In the genomic region with DNA sequence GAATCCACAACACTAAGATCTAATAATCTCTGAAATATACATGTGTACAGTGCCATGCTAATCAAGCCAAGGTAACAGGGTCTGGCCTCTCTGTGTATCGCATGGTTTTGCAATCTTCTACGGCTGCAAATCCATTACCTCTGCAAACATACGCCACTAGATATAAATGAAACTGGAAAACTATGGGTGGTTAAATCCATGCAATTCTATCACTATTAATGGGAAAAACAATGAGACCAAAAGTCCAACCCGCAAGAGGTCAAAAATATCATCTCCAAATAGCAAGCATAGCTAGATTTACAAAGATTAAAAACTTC, we compare ENCODE assay signal across 25 cellular contexts. TPM values are rescaled to one million over a fixed set of nuclear protein-coding genes. Genes with fewer than 3 reads are reported as not detected.
DNase-seq lines count a peak whose midpoint lies in the region; ATAC-seq, FAIRE-seq and TF ChIP-seq lines count a peak whose summit lies in the region.
"Had no signal": no experiment of that assay in that cellular context is flagged by ENCODE, and none has a peak within 500 bp of the region (broad histone marks: within the 10 kb centered on the region; RNA-seq: fewer than 3 reads in every experiment).

No MANE protein-coding gene starts in this region.

- DNase-seq in mammary epithelial cell = no peak
- no peak for DNase-seq in breast epithelium (ENCODE audit: low spot score in 2 of 2)
- DNase-seq in cerebellar cortex (ENCODE audit: low spot score) = peak; percentile 21
- DNase-seq in mesenchymal stem cell = no peak
- no peak for DNase-seq in type B pancreatic cell (ENCODE audit: extremely low spot score, unreplicated experiment)
- DNase-seq in H54 (ENCODE audit: insufficient read length, low spot score) = no peak
- DNase-seq in GOT3 (lab: John Stamatoyannopoulos, UW) = no peak
- DNase-seq: activated CD4-positive, alpha-beta T cell treated with anti-CD3 and anti-CD28 coated beads, Interleukin-2, amount 50 U/mL, for 1 hour; activated CD8-positive, alpha-beta memory T cell treated with anti-CD3 and anti-CD28 coated beads, Interleukin-2, amount 50 U/mL, for 4 hours; C1 segment of cervical spinal cord; Calu3; islet precursor cell; NCI-H2029 treated with DMSO at 0.1 percent for 48 hours; NCI-H510A; ovary had no signal

- H3K4me3 ChIP-seq in mammary epithelial cell (replicated peaks in 1 of 3; ENCODE audit: insufficient read depth in 1 of 3, low read depth in 2 of 3, low read length in 3 of 3) (peak overlapping the region in 2 of 3 experiments; percentile 12 to 27), breast epithelium (no peak overlapping the region), mesenchymal stem cell (ENCODE audit: insufficient read depth in 1 of 2, low read depth in 1 of 2, low read length in 2 of 2) (no peak overlapping the region)
- H3K4me3 ChIP-seq: K562, lung, ovary, thoracic aorta had no signal

- CTCF ChIA-PET in mammary epithelial cell (lab: Charles Lee; ENCODE audit: low non-redundant PET) = no interaction called here

- dilution Hi-C loops in mammary epithelial cell (cut with HindIII; ENCODE audit: low sequenced_read_pairs) = no loop called here

- H3K4me1 Mint-ChIP-seq in type B pancreatic cell (ENCODE audit: unreplicated experiment) = peaks cover 37% of the 10 kb centered on the region

- H3K4me2 ChIP-seq in mammary epithelial cell (ENCODE audit: insufficient read depth, low read depth, low read length) (peak overlapping the region; percentile 84), mesenchymal stem cell (ENCODE audit: low read length, poor library complexity, severe bottlenecking) (no peak overlapping the region)

- 43% methylated on average over 4 of the region's 4 CpGs for WGBS in mammary epithelial cell (ENCODE audit: low coverage, missing lambda C conversion rate)
- 100% methylated on average over 1 of the region's 4 CpGs for WGBS in mesenchymal stem cell

- no peak overlapping the region for H4K8ac ChIP-seq in mesenchymal stem cell (ENCODE audit: low read length)

- H3K27ac Mint-ChIP-seq in type B pancreatic cell = peak overlapping the region; percentile 76
- H3K27ac Mint-ChIP-seq: stimulated activated memory B cell treated with anti-CD40 and anti-IgM and Interleukin-4, amounts not matched to agents 10 μg/mL and 1 μg/mL and 100 μg/mL, for 72 hours had no signal

- H2BK12ac ChIP-seq in mesenchymal stem cell (ENCODE audit: low read length in 2 of 2) = no peak overlapping the region

- H3K4me1 ChIP-seq in mammary epithelial cell (ENCODE audit: insufficient read depth, low read length) (peaks cover 33% of the 10 kb centered on the region), breast epithelium (no peaks in the 10 kb centered on the region), mesenchymal stem cell (ENCODE audit: control insufficient read depth, insufficient read depth, low read depth, low read length) (no peaks in the 10 kb centered on the region)

- H3K23ac ChIP-seq in mesenchymal stem cell (ENCODE audit: low read length in 2 of 2) = no peak overlapping the region

- H2BK120ac ChIP-seq in mesenchymal stem cell (ENCODE audit: low read depth, low read length) = no peak overlapping the region

- H3K9me3 ChIP-seq in mammary epithelial cell (replicated peaks; ENCODE audit: insufficient read depth, low read length) (no peaks in the 10 kb centered on the region), breast epithelium (no peaks in the 10 kb centered on the region), mesenchymal stem cell (ENCODE audit: control insufficient read depth, low read length) (no peaks in the 10 kb centered on the region)
- H3K9me3 ChIP-seq: ovary, thoracic aorta had no signal

- H3K36me3 ChIP-seq in mammary epithelial cell (ENCODE audit: insufficient read depth, low read length) (no peaks in the 10 kb centered on the region), breast epithelium (no peaks in the 10 kb centered on the region), mesenchymal stem cell (ENCODE audit: control insufficient read depth in 1 of 2, insufficient read depth in 2 of 2, low read depth in 1 of 2, low read length in 2 of 2) (peaks cover 0 to 3% of the 10 kb centered on the region in 2 experiments)
- H3K36me3 ChIP-seq: ovary, thoracic aorta had no signal

- no peak overlapping the region for H4K91ac ChIP-seq in mesenchymal stem cell (ENCODE audit: low read length)

- ATAC-seq in activated CD4-positive, CD25-positive, alpha-beta regulatory T cell treated with anti-CD3 and anti-CD28 coated beads, Interleukin-2, amount 50 U/mL, for 24 hours = no peak
- ATAC-seq: K562; Right ventricle myocardium inferior; sciatic nerve; stimulated activated memory B cell treated with anti-CD40 and anti-IgM and Interleukin-4, amounts not matched to agents 10 μg/mL and 1 μg/mL and 100 μg/mL, for 72 hours had no signal

- intact Hi-C loops in mammary epithelial cell (cut with micrococcal nuclease) = no loop called here
- intact Hi-C loops in breast epithelium (cut with DNase I; ENCODE audit: low total_unique reads) = no loop called here

- H3K27ac ChIP-seq in mammary epithelial cell (ENCODE audit: insufficient read depth, low read depth, low read length) = peak overlapping the region; percentile 93
- no peak overlapping the region for H3K27ac ChIP-seq in breast epithelium
- H3K27ac ChIP-seq in mesenchymal stem cell (ENCODE audit: low read length, poor library complexity, severe bottlenecking) = no peak overlapping the region
- H3K27ac ChIP-seq: epithelial cell of prostate, ovary, thoracic aorta had no signal

- H3K9ac ChIP-seq in mammary epithelial cell (ENCODE audit: insufficient read depth, low read length) (peak overlapping the region; percentile 69), mesenchymal stem cell (ENCODE audit: low read length) (peak overlapping the region; percentile 63)

- H3K9me3 Mint-ChIP-seq in type B pancreatic cell = peaks cover 8% of the 10 kb centered on the region
- H3K9me3 Mint-ChIP-seq: stimulated activated memory B cell treated with anti-CD40 and anti-IgM and Interleukin-4, amounts not matched to agents 10 μg/mL and 1 μg/mL and 100 μg/mL, for 72 hours had no signal

- H2AFZ ChIP-seq in mammary epithelial cell (ENCODE audit: low read depth, low read length) (peak overlapping the region; percentile 6), mesenchymal stem cell (ENCODE audit: low read depth, low read length) (no peak overlapping the region)

- H2BK5ac ChIP-seq in mesenchymal stem cell (ENCODE audit: low read depth, low read length, poor library complexity, severe bottlenecking) = no peak overlapping the region

- H3K79me2 ChIP-seq in mammary epithelial cell (ENCODE audit: insufficient read depth, low read length) = peaks cover 64% of the 10 kb centered on the region

- no peaks in the 10 kb centered on the region for H3K27me3 Mint-ChIP-seq in type B pancreatic cell

- no peak for FAIRE-seq in H54 (lab: Jason Lieb, UNC)
- FAIRE-seq: bronchial epithelial cell, H1, K562 had no signal

- no peak overlapping the region for H3K4ac ChIP-seq in mesenchymal stem cell (ENCODE audit: low read depth in 1 of 2, low read length in 2 of 2)

- peaks cover 7% of the 10 kb centered on the region for H3K36me3 Mint-ChIP-seq in type B pancreatic cell
- H3K36me3 Mint-ChIP-seq: stimulated activated memory B cell treated with anti-CD40 and anti-IgM and Interleukin-4, amounts not matched to agents 10 μg/mL and 1 μg/mL and 100 μg/mL, for 72 hours had no signal

- H3K14ac ChIP-seq in mesenchymal stem cell (ENCODE audit: low read length in 2 of 2) = no peak overlapping the region

- H3K27me3 ChIP-seq in mammary epithelial cell (ENCODE audit: insufficient read depth, low read length) (no peaks in the 10 kb centered on the region), breast epithelium (no peaks in the 10 kb centered on the region), mesenchymal stem cell (ENCODE audit: control insufficient read depth in 1 of 2, insufficient read depth in 1 of 2, low read length in 2 of 2) (no peaks in the 10 kb centered on the region)
- H3K27me3 ChIP-seq: ovary had no signal

- no peak overlapping the region for H3K18ac ChIP-seq in mesenchymal stem cell (ENCODE audit: low read depth in 1 of 2, low read length in 2 of 2)

- BruUV-seq in mammary epithelial cell (replicated peaks; lab: Mats Ljungman, UMichigan) = TSS peak; percentile 76

- no peak overlapping the region for H2BK15ac ChIP-seq in mesenchymal stem cell (ENCODE audit: low read depth, poor library complexity, severe bottlenecking)

- no peak overlapping the region for H2AK5ac ChIP-seq in mesenchymal stem cell (ENCODE audit: low read length, severe bottlenecking)

- no peak for TF ChIP-seq CTCF in mammary epithelial cell (conservative IDR thresholded peaks at IDR 0.05 in 1 of 2, IDR thresholded peaks at IDR 0.05 in 1 of 2; ENCODE audit: extremely low read depth in 1 of 2, insufficient read depth in 1 of 2, low read depth in 1 of 2, low read length in 2 of 2)
- no peak for TF ChIP-seq CTCF in breast epithelium (IDR thresholded peaks at IDR 0.05)
- TF ChIP-seq CTCF in type B pancreatic cell (conservative IDR thresholded peaks at IDR 0.05) = no peak

- no peaks in the 10 kb centered on the region for H4K20me1 ChIP-seq in mammary epithelial cell (ENCODE audit: insufficient read depth, low read length)

- TF ChIP-seq POLR2A in breast epithelium (IDR thresholded peaks at IDR 0.05) (no peak), H54 (IDR thresholded peaks at IDR 0.05; ENCODE audit: low read depth, low read length) (no peak)

- H3K79me1 ChIP-seq in mesenchymal stem cell (replicated peaks; ENCODE audit: low read length, poor library complexity, severe bottlenecking) = peaks cover 13% of the 10 kb centered on the region

- peak overlapping the region; percentile 31 for H3K4me3 Mint-ChIP-seq in type B pancreatic cell
- H3K4me3 Mint-ChIP-seq: stimulated activated memory B cell treated with anti-CD40 and anti-IgM and Interleukin-4, amounts not matched to agents 10 μg/mL and 1 μg/mL and 100 μg/mL, for 72 hours had no signal

- in situ Hi-C loops in mammary epithelial cell (cut with MboI; ENCODE audit: low sequenced_read_pairs in 2 of 2) = no loop called here

RNA-seq across cellular contexts. Expression of a gene that starts 22.9 kb away (rescaled TPM):
- total RNA-seq in mammary epithelial cell = 10 to 100 TPM; 61.3 to 74.7 TPM
- 37.1 TPM for polyA plus RNA-seq in mammary epithelial cell
- polyA minus RNA-seq in mammary epithelial cell = 20.8 TPM
- 100 to 1,000 TPM in 1 of 3 donors, 10 to 100 TPM in 2; 90.7 to 107 (median 92.2) TPM for total RNA-seq in breast epithelium
- 111 TPM for polyA plus RNA-seq in mesenchymal stem cell (2013, experiment 1 of 2)
- 130 TPM for polyA plus RNA-seq in mesenchymal stem cell (2013, experiment 2 of 2)
- 30.9 and 39.8 TPM in 2 replicates for total RNA-seq in type B pancreatic cell (ENCODE audit: low replicate concordance)

Comparison
In these comparisons a context has a peak if more than half of its experiments do, and no peak if none do; other contexts are left out.
1. H3K4me3 ChIP-seq: peak in mammary epithelial cell (2 of 3); none in breast epithelium (0 of 3) and mesenchymal stem cell (0 of 2).